Comparison of ENCODE assay signal across 8 cellular contexts in genomic region chr1:159749630-159750029, GRCh38. TPM values are rescaled to one million over a fixed set of nuclear protein-coding genes. Genes with fewer than 3 reads are reported as not detected.
"Had no signal": no experiment of that assay in that cellular context is flagged by ENCODE, and none has a peak within 500 bp of the region (broad histone marks: within the 10 kb centered on the region; RNA-seq: fewer than 3 reads in every experiment).

No MANE protein-coding gene starts in this region.

- H2AFZ ChIP-seq: GM23338 had no signal

- FAIRE-seq: H1, H54, HTR-8/SVneo had no signal

- ATAC-seq: GM23338 had no signal

- H3K9me3 Mint-ChIP-seq: GM23338, H9 had no signal

- H3K4me3 Mint-ChIP-seq: GM23338, H9 had no signal

- H3K4me3 ChIP-seq: GM23338 had no signal

- H3K4me2 ChIP-seq: GM23338 had no signal

- DNase-seq: H9, HCEC 1CT, KBM-7 had no signal

- H3K27ac Mint-ChIP-seq: GM23338, H9 had no signal

- H3K4me1 Mint-ChIP-seq: GM23338, H9 had no signal

RNA-seq across cellular contexts. Expression of gene CRP, which starts 35.2 kb away (rescaled TPM):
- total RNA-seq: GM23338, H1, H9, HT-29 had no signal
- polyA plus RNA-seq: GM23338, H1 had no signal

RNA-seq across cellular contexts. Expression of gene FCRL6, which starts 52.5 kb away (rescaled TPM):
- total RNA-seq: GM23338, H1, H9, HT-29 had no signal
- polyA plus RNA-seq: GM23338, H1 had no signal
